Comparison of ENCODE assay signal across 21 cellular contexts in genomic region chr20:20371133-20371532, GRCh38. TPM values are rescaled to one million over a fixed set of nuclear protein-coding genes. Genes with fewer than 3 reads are reported as not detected.
DNase-seq lines count a peak whose midpoint lies in the region; ATAC-seq and TF ChIP-seq lines count a peak whose summit lies in the region.
"Had no signal": no experiment of that assay in that cellular context is flagged by ENCODE, and none has a peak within 500 bp of the region (broad histone marks: within the 10 kb centered on the region; RNA-seq: fewer than 3 reads in every experiment).

No MANE protein-coding gene starts in this region.

- DNase-seq in NCI-H1105 treated with DMSO at 0.1 percent for 48 hours (lab: John Stamatoyannopoulos, UW), result peak; percentile 59
- DNase-seq in NCI-H1105 (lab: John Stamatoyannopoulos, UW), result no peak
- DNase-seq in stimulated activated naive CD8-positive, alpha-beta T cell treated with anti-CD3 and anti-CD28 coated beads, Interleukin-15, amount 100 ng/mL, for 72 hours, result no peak
- DNase-seq in brain microvascular endothelial cell, result no peak
- DNase-seq in type B pancreatic cell (ENCODE audit: extremely low spot score, unreplicated experiment), result no peak
- no peak for DNase-seq in cerebellum (ENCODE audit: low spot score)
- DNase-seq: activated CD4-positive, CD25-positive, alpha-beta regulatory T cell treated with anti-CD3 and anti-CD28 coated beads, Interleukin-2, amount 50 U/mL, for 72 hours; activated naive CD4-positive, alpha-beta T cell treated with anti-CD3 and anti-CD28 coated beads, Interleukin-2, amount 10 ng/mL, durations not matched to agents 7 days and 5 days; BE2C; RPMI8226; T1000; tibial artery had no signal

- H3K4me3 Mint-ChIP-seq in stimulated activated naive CD8-positive, alpha-beta T cell treated with anti-CD3 and anti-CD28 coated beads, Interleukin-15, Interleukin-2, amounts not matched to agents 100 ng/mL and 50 ng/mL, for 24 hours, result peak overlapping the region; percentile 65
- H3K4me3 Mint-ChIP-seq in stimulated activated naive CD8-positive, alpha-beta T cell treated with anti-CD3 and anti-CD28 coated beads, Interleukin-15, amount 100 ng/mL, for 72 hours, result no peak overlapping the region
- peak overlapping the region; percentile 37 for H3K4me3 Mint-ChIP-seq in type B pancreatic cell
- H3K4me3 Mint-ChIP-seq: activated naive CD4-positive, alpha-beta T cell treated with anti-CD3 and anti-CD28 coated beads, Interleukin-2, amount 10 ng/mL, durations not matched to agents 7 days and 5 days; mesothelial cell of epicardium; stimulated activated memory B cell treated with anti-CD40 and anti-IgM and Interleukin-4, amounts not matched to agents 10 μg/mL and 1 μg/mL and 100 μg/mL, for 72 hours had no signal

- peaks cover 75% of the 10 kb centered on the region for H3K27me3 Mint-ChIP-seq in stimulated activated naive CD8-positive, alpha-beta T cell treated with anti-CD3 and anti-CD28 coated beads, Interleukin-15, Interleukin-2, amounts not matched to agents 100 ng/mL and 50 ng/mL, for 24 hours
- peaks cover 86% of the 10 kb centered on the region for H3K27me3 Mint-ChIP-seq in stimulated activated naive CD8-positive, alpha-beta T cell treated with anti-CD3 and anti-CD28 coated beads, Interleukin-15, amount 100 ng/mL, for 72 hours
- peaks cover 83% of the 10 kb centered on the region for H3K27me3 Mint-ChIP-seq in type B pancreatic cell

- H3K27ac Mint-ChIP-seq in stimulated activated naive CD8-positive, alpha-beta T cell treated with anti-CD3 and anti-CD28 coated beads, Interleukin-15, Interleukin-2, amounts not matched to agents 100 ng/mL and 50 ng/mL, for 24 hours, result no peak overlapping the region
- no peak overlapping the region for H3K27ac Mint-ChIP-seq in stimulated activated naive CD8-positive, alpha-beta T cell treated with anti-CD3 and anti-CD28 coated beads, Interleukin-15, amount 100 ng/mL, for 72 hours
- no peak overlapping the region for H3K27ac Mint-ChIP-seq in type B pancreatic cell
- H3K27ac Mint-ChIP-seq: activated naive CD4-positive, alpha-beta T cell treated with anti-CD3 and anti-CD28 coated beads, Interleukin-2, amount 10 ng/mL, durations not matched to agents 7 days and 5 days; mesothelial cell of epicardium; stimulated activated memory B cell treated with anti-CD40 and anti-IgM and Interleukin-4, amounts not matched to agents 10 μg/mL and 1 μg/mL and 100 μg/mL, for 72 hours had no signal

- H3K4me3 ChIP-seq in brain microvascular endothelial cell (ENCODE audit: low read depth, low read length), result no peak overlapping the region
- H3K4me3 ChIP-seq: coronary artery, tibial artery had no signal

- no peak overlapping the region for H3K27ac ChIP-seq in brain microvascular endothelial cell
- H3K27ac ChIP-seq: coronary artery, epithelial cell of prostate, tibial artery had no signal

- H3K36me3 ChIP-seq in brain microvascular endothelial cell (replicated peaks), result no peaks in the 10 kb centered on the region
- H3K36me3 ChIP-seq: BE2C, tibial artery had no signal

- peaks cover 17% of the 10 kb centered on the region for H3K4me1 Mint-ChIP-seq in stimulated activated naive CD8-positive, alpha-beta T cell treated with anti-CD3 and anti-CD28 coated beads, Interleukin-15, Interleukin-2, amounts not matched to agents 100 ng/mL and 50 ng/mL, for 24 hours (ENCODE audit: low read depth)
- H3K4me1 Mint-ChIP-seq in stimulated activated naive CD8-positive, alpha-beta T cell treated with anti-CD3 and anti-CD28 coated beads, Interleukin-15, amount 100 ng/mL, for 72 hours, result peaks cover 21% of the 10 kb centered on the region
- H3K4me1 Mint-ChIP-seq in type B pancreatic cell (ENCODE audit: unreplicated experiment), result peaks cover 6% of the 10 kb centered on the region

- in situ Hi-C loops in brain microvascular endothelial cell (cut with HindIII; ENCODE audit: low pct_ligation_motif_present, low sequenced_read_pairs), result no loop called here

- peaks cover 5% of the 10 kb centered on the region for H3K36me3 Mint-ChIP-seq in stimulated activated naive CD8-positive, alpha-beta T cell treated with anti-CD3 and anti-CD28 coated beads, Interleukin-15, Interleukin-2, amounts not matched to agents 100 ng/mL and 50 ng/mL, for 24 hours (ENCODE audit: low read depth)
- H3K36me3 Mint-ChIP-seq in type B pancreatic cell, result no peaks in the 10 kb centered on the region
- H3K36me3 Mint-ChIP-seq: activated naive CD4-positive, alpha-beta T cell treated with anti-CD3 and anti-CD28 coated beads, Interleukin-2, amount 10 ng/mL, durations not matched to agents 7 days and 5 days; mesothelial cell of epicardium; stimulated activated memory B cell treated with anti-CD40 and anti-IgM and Interleukin-4, amounts not matched to agents 10 μg/mL and 1 μg/mL and 100 μg/mL, for 72 hours had no signal

- ATAC-seq in stimulated activated naive CD8-positive, alpha-beta T cell treated with anti-CD3 and anti-CD28 coated beads, Interleukin-15, amount 100 ng/mL, for 72 hours, result no peak
- no peak for ATAC-seq in HG03159 (IDR thresholded peaks at IDR 0.05; ENCODE audit: unreplicated experiment)
- ATAC-seq: SK-N-SH treated with all-trans-retinoic acid at 6 μM for 48 hours; stimulated activated memory B cell treated with anti-CD40 and anti-IgM and Interleukin-4, amounts not matched to agents 10 μg/mL and 1 μg/mL and 100 μg/mL, for 72 hours had no signal

- peaks cover 68% of the 10 kb centered on the region for H3K27me3 ChIP-seq in brain microvascular endothelial cell (replicated peaks)

- peak; percentile 1 for TF ChIP-seq CTCF in brain microvascular endothelial cell (IDR thresholded peaks at IDR 0.05; ENCODE audit: low read depth, low read length, missing control alignments)
- TF ChIP-seq CTCF in type B pancreatic cell (conservative IDR thresholded peaks at IDR 0.05), result no peak

- no peaks in the 10 kb centered on the region for H3K9me3 Mint-ChIP-seq in stimulated activated naive CD8-positive, alpha-beta T cell treated with anti-CD3 and anti-CD28 coated beads, Interleukin-15, Interleukin-2, amounts not matched to agents 100 ng/mL and 50 ng/mL, for 24 hours
- no peaks in the 10 kb centered on the region for H3K9me3 Mint-ChIP-seq in stimulated activated naive CD8-positive, alpha-beta T cell treated with anti-CD3 and anti-CD28 coated beads, Interleukin-15, amount 100 ng/mL, for 72 hours
- no peaks in the 10 kb centered on the region for H3K9me3 Mint-ChIP-seq in type B pancreatic cell
- H3K9me3 Mint-ChIP-seq: activated naive CD4-positive, alpha-beta T cell treated with anti-CD3 and anti-CD28 coated beads, Interleukin-2, amount 10 ng/mL, durations not matched to agents 7 days and 5 days; mesothelial cell of epicardium; stimulated activated memory B cell treated with anti-CD40 and anti-IgM and Interleukin-4, amounts not matched to agents 10 μg/mL and 1 μg/mL and 100 μg/mL, for 72 hours had no signal

RNA-seq across cellular contexts. Expression of gene INSM1, which starts 3.2 kb away (rescaled TPM):
- total RNA-seq in type B pancreatic cell (ENCODE audit: low replicate concordance) (36.0 and 70.2 TPM in 2 replicates), cerebellum (32.0 TPM)
- total RNA-seq: A172, mesothelial cell of epicardium, renal cortical epithelial cell had no signal

Comparison
In these comparisons a context has a peak if more than half of its experiments do, and no peak if none do; other contexts are left out.
1. H3K4me3 Mint-ChIP-seq: peak in stimulated activated naive CD8-positive, alpha-beta T cell treated with anti-CD3 and anti-CD28 coated beads, Interleukin-15, Interleukin-2, amounts not matched to agents 100 ng/mL and 50 ng/mL, for 24 hours (single experiment) and type B pancreatic cell (single experiment); none in stimulated activated naive CD8-positive, alpha-beta T cell treated with anti-CD3 and anti-CD28 coated beads, Interleukin-15, amount 100 ng/mL, for 72 hours (0 of 2).